In the genomic region with DNA sequence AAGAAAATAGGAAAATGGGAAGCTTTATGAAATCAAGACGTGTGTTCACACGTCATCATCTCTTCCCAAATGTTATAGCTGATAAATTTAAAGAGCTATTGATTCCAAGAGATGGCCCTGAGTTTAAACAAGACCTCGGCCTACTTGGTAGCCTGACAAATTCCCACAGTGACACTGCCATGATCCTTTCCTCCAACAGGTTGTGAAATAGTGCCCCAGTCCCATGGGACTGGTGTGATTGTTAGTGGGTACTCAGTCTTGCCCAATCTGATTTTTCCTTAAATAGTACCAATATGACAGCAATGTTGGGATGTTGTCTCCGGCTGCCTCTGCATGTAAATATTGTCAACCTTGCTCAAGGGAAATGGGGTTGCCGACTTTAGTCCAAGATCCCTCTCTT, we compare ENCODE assay signal across 1 cellular context.
TF ChIP-seq lines count a peak whose summit lies in the region.

No MANE protein-coding gene starts in this region.

TF ChIP-seq in WTC11, 78 proteins besides CTCF, POLR2A, EP300 and RAD21 (continued from another document):
- TF ChIP-seq, protein P1, sequence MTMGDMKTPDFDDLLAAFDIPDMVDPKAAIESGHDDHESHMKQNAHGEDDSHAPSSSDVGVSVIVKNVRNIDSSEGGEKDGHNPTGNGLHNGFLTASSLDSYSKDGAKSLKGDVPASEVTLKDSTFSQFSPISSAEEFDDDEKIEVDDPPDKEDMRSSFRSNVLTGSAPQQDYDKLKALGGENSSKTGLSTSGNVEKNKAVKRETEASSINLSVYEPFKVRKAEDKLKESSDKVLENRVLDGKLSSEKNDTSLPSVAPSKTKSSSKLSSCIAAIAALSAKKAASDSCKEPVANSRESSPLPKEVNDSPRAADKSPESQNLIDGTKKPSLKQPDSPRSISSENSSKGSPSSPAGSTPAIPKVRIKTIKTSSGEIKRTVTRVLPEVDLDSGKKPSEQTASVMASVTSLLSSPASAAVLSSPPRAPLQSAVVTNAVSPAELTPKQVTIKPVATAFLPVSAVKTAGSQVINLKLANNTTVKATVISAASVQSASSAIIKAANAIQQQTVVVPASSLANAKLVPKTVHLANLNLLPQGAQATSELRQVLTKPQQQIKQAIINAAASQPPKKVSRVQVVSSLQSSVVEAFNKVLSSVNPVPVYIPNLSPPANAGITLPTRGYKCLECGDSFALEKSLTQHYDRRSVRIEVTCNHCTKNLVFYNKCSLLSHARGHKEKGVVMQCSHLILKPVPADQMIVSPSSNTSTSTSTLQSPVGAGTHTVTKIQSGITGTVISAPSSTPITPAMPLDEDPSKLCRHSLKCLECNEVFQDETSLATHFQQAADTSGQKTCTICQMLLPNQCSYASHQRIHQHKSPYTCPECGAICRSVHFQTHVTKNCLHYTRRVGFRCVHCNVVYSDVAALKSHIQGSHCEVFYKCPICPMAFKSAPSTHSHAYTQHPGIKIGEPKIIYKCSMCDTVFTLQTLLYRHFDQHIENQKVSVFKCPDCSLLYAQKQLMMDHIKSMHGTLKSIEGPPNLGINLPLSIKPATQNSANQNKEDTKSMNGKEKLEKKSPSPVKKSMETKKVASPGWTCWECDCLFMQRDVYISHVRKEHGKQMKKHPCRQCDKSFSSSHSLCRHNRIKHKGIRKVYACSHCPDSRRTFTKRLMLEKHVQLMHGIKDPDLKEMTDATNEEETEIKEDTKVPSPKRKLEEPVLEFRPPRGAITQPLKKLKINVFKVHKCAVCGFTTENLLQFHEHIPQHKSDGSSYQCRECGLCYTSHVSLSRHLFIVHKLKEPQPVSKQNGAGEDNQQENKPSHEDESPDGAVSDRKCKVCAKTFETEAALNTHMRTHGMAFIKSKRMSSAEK (CRISPR knock-in tag; IDR thresholded peaks at IDR 0.05; ENCODE audit: borderline replicate concordance), result no peak
- TF ChIP-seq ZNF263 (CRISPR knock-in tag; IDR thresholded peaks at IDR 0.05; ENCODE audit: low read depth), result no peak
- TF ChIP-seq, protein P2, sequence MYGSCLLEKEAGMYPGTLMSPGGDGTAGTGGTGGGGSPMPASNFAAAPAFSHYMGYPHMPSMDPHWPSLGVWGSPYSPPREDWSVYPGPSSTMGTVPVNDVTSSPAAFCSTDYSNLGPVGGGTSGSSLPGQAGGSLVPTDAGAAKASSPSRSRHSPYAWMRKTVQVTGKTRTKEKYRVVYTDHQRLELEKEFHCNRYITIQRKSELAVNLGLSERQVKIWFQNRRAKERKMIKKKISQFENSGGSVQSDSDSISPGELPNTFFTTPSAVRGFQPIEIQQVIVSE (CRISPR knock-in tag; IDR thresholded peaks at IDR 0.05; ENCODE audit: borderline replicate concordance), result no peak
- no peak for TF ChIP-seq MYBL2 (CRISPR knock-in tag; IDR thresholded peaks at IDR 0.05)
- no peak for TF ChIP-seq SMAD3 (CRISPR knock-in tag; IDR thresholded peaks at IDR 0.05; ENCODE audit: borderline replicate concordance)
